ENCODE assay signal across 24 cellular contexts in the genomic region with DNA sequence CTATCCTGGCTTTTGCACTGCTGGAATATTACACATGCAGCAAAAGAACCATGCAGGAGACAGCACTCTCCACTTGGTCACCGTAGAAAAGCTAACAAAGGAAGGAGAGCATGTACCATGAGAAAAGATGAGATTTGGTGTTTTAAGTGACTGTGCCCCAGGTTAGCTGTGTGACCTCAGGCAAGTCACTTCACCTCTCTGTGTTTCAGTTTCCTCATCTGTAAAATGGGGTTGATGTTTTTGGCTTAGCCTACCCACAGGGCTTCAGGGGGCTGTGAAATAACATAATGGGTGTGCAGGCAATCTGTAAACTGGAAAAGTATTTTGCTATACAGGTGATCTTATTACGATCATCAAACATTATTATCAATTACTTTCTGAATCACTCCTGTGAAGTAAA.
DNase-seq lines count a peak whose midpoint lies in the region; ATAC-seq, FAIRE-seq and TF ChIP-seq lines count a peak whose summit lies in the region.
"Had no signal": no experiment of that assay in that cellular context is flagged by ENCODE, and none has a peak within 500 bp of the region (broad histone marks: within the 10 kb centered on the region; RNA-seq: fewer than 3 reads in every experiment).

No MANE protein-coding gene starts in this region.

- no peaks in the 10 kb centered on the region for H3K79me1 ChIP-seq in trophoblast cell (ENCODE audit: low read length)

- DNase-seq in K562 (ENCODE audit: extremely low read depth in 1 of 4, low spot score in 3 of 4) (no peak), trophoblast cell (no peak), GM13977 (ENCODE audit: low spot score) (no peak), lower leg skin (ENCODE audit: low spot score in 2 of 2) (no peak)
- DNase-seq: 8988T; ACHN; BE2C; C1 segment of cervical spinal cord; CD4-positive, alpha-beta memory T cell; CD4-positive, CD25-positive, alpha-beta regulatory T cell; CD8-positive, alpha-beta memory T cell; COR-L47; DMS 273 treated with DMSO at 0.1 percent for 48 hours; DMS153; DMS53; DMS79; DND-41; EL; GDM1 had no signal

- no peaks in the 10 kb centered on the region for H3K27me3 ChIP-seq in K562 (ENCODE audit: control insufficient read depth in 2 of 2, insufficient read depth in 2 of 2, low read length in 2 of 2)
- no peaks in the 10 kb centered on the region for H3K27me3 ChIP-seq in trophoblast cell (ENCODE audit: insufficient read depth, low read length)
- H3K27me3 ChIP-seq: BE2C, BLaER1 had no signal

- no peak overlapping the region for H3K14ac ChIP-seq in trophoblast cell (ENCODE audit: low read length)

- H3K4me2 ChIP-seq in K562 (ENCODE audit: insufficient read depth, low read length), result no peak overlapping the region
- H3K4me2 ChIP-seq in trophoblast cell (ENCODE audit: low read length), result no peak overlapping the region
- H3K4me2 ChIP-seq: BLaER1 had no signal

- intact Hi-C loops in K562 (cut with micrococcal nuclease) (no loop called here), lower leg skin (cut with DNase I; ENCODE audit: low total_unique reads) (no loop called here)

- no peak overlapping the region for H4K12ac ChIP-seq in trophoblast cell (ENCODE audit: low read depth, low read length)

- BruUV-seq in K562 (replicated peaks; lab: Mats Ljungman, UMichigan), result no TSS peak

- no peak for ATAC-seq in K562
- ATAC-seq: GM12878 had no signal

- TF ChIP-seq POLR2A in K562 (conservative IDR thresholded peaks at IDR 0.05), result no peak
- TF ChIP-seq POLR2A in lower leg skin (IDR thresholded peaks at IDR 0.05), result no peak

- H3K18ac ChIP-seq in trophoblast cell (ENCODE audit: low read length), result no peak overlapping the region

- H3K9ac ChIP-seq in K562 (ENCODE audit: insufficient read depth in 1 of 2, low read depth in 2 of 2, low read length in 2 of 2) (no peak overlapping the region), trophoblast cell (ENCODE audit: low read length) (no peak overlapping the region)
- H3K9ac ChIP-seq: BLaER1 had no signal

- TF ChIP-seq CTCF in HEK293 (tag by site-specific recombination; IDR thresholded peaks at IDR 0.05) (no peak), K562 (IDR thresholded peaks at IDR 0.05 in 2 of 3, conservative IDR thresholded peaks at IDR 0.05 in 1 of 3; ENCODE audit: insufficient read depth in 2 of 3, low read depth in 1 of 3, low read length in 3 of 3) (no peak), GM13977 (IDR thresholded peaks at IDR 0.05; ENCODE audit: extremely low read depth, insufficient read depth, missing control alignments) (no peak), lower leg skin (IDR thresholded peaks at IDR 0.05) (no peak)

- no peak overlapping the region for H2BK120ac ChIP-seq in trophoblast cell (ENCODE audit: insufficient read depth, low read length, poor library complexity)

- in situ Hi-C loops in K562 (cut with MboI) (loop anchor here (25.0 kb wide), 1 partner anchor 909 kb away; a partner anchor contains a TSS), GM13977 (cut with MboI; ENCODE audit: low pct_unique_long_range_greater_than_20kb, low sequenced_read_pairs, unreplicated experiment) (loop anchor here (25.0 kb wide), 1 partner anchor 409 kb away; no protein-coding TSS in a partner anchor)

- H3K36me3 ChIP-seq in HEK293 (ENCODE audit: control insufficient read depth in 2 of 2, insufficient read depth in 1 of 2, low read length in 2 of 2) (no peaks in the 10 kb centered on the region), K562 (ENCODE audit: control insufficient read depth, insufficient read depth, low read length) (no peaks in the 10 kb centered on the region), trophoblast cell (ENCODE audit: control insufficient read depth in 1 of 2, insufficient read depth in 2 of 2, low read length in 2 of 2) (no peaks in the 10 kb centered on the region)
- H3K36me3 ChIP-seq: BE2C, BLaER1 had no signal

- H3K9me1 ChIP-seq in K562 (ENCODE audit: control insufficient read depth, insufficient read depth, low read length), result no peaks in the 10 kb centered on the region

- no peak overlapping the region for H4K91ac ChIP-seq in trophoblast cell (ENCODE audit: low read depth, low read length)

- no peak for TF ChIP-seq RAD21 in K562 (CRISPR knock-in tag; conservative IDR thresholded peaks at IDR 0.05 in 1 of 2, IDR thresholded peaks at IDR 0.05 in 1 of 2)

- no peak overlapping the region for H2BK12ac ChIP-seq in trophoblast cell (ENCODE audit: low read length)

- WGBS in K562 (ENCODE audit: insufficient coverage, low coverage, missing lambda C conversion rate), result 2% methylated on average over 2 of the region's 2 CpGs
- WGBS in trophoblast cell (ENCODE audit: extremely low coverage, insufficient coverage, insufficient read length), result no CpG with 5 or more reads among the region's 2 CpGs
- 88 to 90% methylated on average over 2 of the region's 2 CpGs for WGBS in lower leg skin, 2 donors

- CTCF ChIA-PET in HEK293 (lab: Yijun Ruan, JAX), result interaction anchor here (3.8 to 3.9 kb wide), 2 partner anchors 8 to 11 kb away, joined by 27 to 34 read pairs; no protein-coding TSS in a partner anchor
- CTCF ChIA-PET in K562 (lab: Yijun Ruan, JAX; ENCODE audit: low intra/inter-chr PET ratio), result no interaction called here

- no peak for FAIRE-seq in K562 (lab: Jason Lieb, UNC)
- FAIRE-seq: A204.1, GM12878, GM12892 had no signal

- no peak overlapping the region for H3K27ac ChIP-seq in HEK293 (ENCODE audit: extremely low read depth, low read depth, low read length)
- no peak overlapping the region for H3K27ac ChIP-seq in K562 (ENCODE audit: extremely low read depth, low read depth, low read length)
- no peak overlapping the region for H3K27ac ChIP-seq in trophoblast cell (ENCODE audit: low read depth, low read length)
- H3K27ac ChIP-seq: BLaER1 had no signal

- no peaks in the 10 kb centered on the region; the same call in 1 of the 2 replicates for H3K4me1 ChIP-seq in HEK293 (ENCODE audit: control insufficient read depth, insufficient read depth, low read length)
- H3K4me1 ChIP-seq in K562 (replicated peaks in 1 of 2; ENCODE audit: control insufficient read depth in 2 of 2, insufficient read depth in 2 of 2, low read length in 2 of 2), result 0 out of 5 replicates have a peak, but pooled peaks cover 0 to 3% of the 10 kb centered on the region in 2 experiments
- no peaks in the 10 kb centered on the region for H3K4me1 ChIP-seq in trophoblast cell (ENCODE audit: control insufficient read depth in 1 of 2, insufficient read depth in 2 of 2, low read length in 2 of 2)
- H3K4me1 ChIP-seq: BE2C, BLaER1 had no signal

- POLR2A ChIA-PET in HEK293 (lab: Yijun Ruan, JAX), result no interaction called here
- POLR2A ChIA-PET in K562 (lab: Yijun Ruan, JAX), result no interaction called here

- no peak for TF ChIP-seq EP300 in K562 (IDR thresholded peaks at IDR 0.05; ENCODE audit: low read length)

- H3K23ac ChIP-seq in trophoblast cell (ENCODE audit: low read length), result no peak overlapping the region

- H2BK5ac ChIP-seq in trophoblast cell (ENCODE audit: low read depth, low read length, poor library complexity), result no peak overlapping the region

- no peak overlapping the region for H4K8ac ChIP-seq in trophoblast cell (ENCODE audit: low read depth, low read length)

- H2AK5ac ChIP-seq in trophoblast cell (ENCODE audit: low read length), result no peak overlapping the region

- no peak overlapping the region for H3K4ac ChIP-seq in trophoblast cell (ENCODE audit: low read depth, low read length)

- no peak overlapping the region for H2AFZ ChIP-seq in K562 (ENCODE audit: low read depth, low read length)
- H2AFZ ChIP-seq in trophoblast cell (ENCODE audit: insufficient read depth, low read length, poor library complexity), result no peak overlapping the region

- H3K79me2 ChIP-seq in K562 (ENCODE audit: control insufficient read depth, insufficient read depth, low read length) (no peaks in the 10 kb centered on the region), trophoblast cell (ENCODE audit: control insufficient read depth, insufficient read depth, low read length, poor library complexity) (no peaks in the 10 kb centered on the region)

- no peak overlapping the region for H3K4me3 ChIP-seq in HEK293 (ENCODE audit: low read depth, low read length)
- H3K4me3 ChIP-seq in K562, result no peak overlapping the region
- peak overlapping the region; percentile 7 for H3K4me3 ChIP-seq in trophoblast cell (ENCODE audit: low read depth, low read length)
- no peak overlapping the region for H3K4me3 ChIP-seq in lower leg skin (ENCODE audit: low read depth, poor library complexity, severe bottlenecking)
- H3K4me3 ChIP-seq: BLaER1, GM12878 had no signal

- H3K9me3 ChIP-seq in HEK293 (ENCODE audit: control insufficient read depth, insufficient read depth, low read depth, low read length), result no peaks in the 10 kb centered on the region
- no peaks in the 10 kb centered on the region for H3K9me3 ChIP-seq in K562 (replicated peaks; ENCODE audit: control insufficient read depth, insufficient read depth, low read depth, low read length)
- no peaks in the 10 kb centered on the region for H3K9me3 ChIP-seq in trophoblast cell (ENCODE audit: insufficient read depth, low read depth, low read length)
- H3K9me3 ChIP-seq: BE2C, BLaER1 had no signal

- no peaks in the 10 kb centered on the region for H4K20me1 ChIP-seq in K562 (replicated peaks; ENCODE audit: control insufficient read depth, insufficient read depth, low read length)
- H4K20me1 ChIP-seq: BLaER1 had no signal

TF ChIP-seq in HEK293, 187 proteins besides CTCF, POLR2A, EP300 and RAD21 (continues in another document):
- no peak for TF ChIP-seq YY1 (tag by site-specific recombination; IDR thresholded peaks at IDR 0.05)

TF ChIP-seq in K562, 482 proteins besides CTCF, POLR2A, EP300 and RAD21 (continues in another document):
- TF ChIP-seq BCOR (IDR thresholded peaks at IDR 0.05) (0 out of 2 replicates have a peak, but pooled peaks have one; percentile 34), XRCC5 (IDR thresholded peaks at IDR 0.05; ENCODE audit: low read depth, low read length) (no peak), ZKSCAN3 (CRISPR knock-in tag; IDR thresholded peaks at IDR 0.05) (no peak)
